ENCODE assay signal across 8 cellular contexts in the genomic region with DNA sequence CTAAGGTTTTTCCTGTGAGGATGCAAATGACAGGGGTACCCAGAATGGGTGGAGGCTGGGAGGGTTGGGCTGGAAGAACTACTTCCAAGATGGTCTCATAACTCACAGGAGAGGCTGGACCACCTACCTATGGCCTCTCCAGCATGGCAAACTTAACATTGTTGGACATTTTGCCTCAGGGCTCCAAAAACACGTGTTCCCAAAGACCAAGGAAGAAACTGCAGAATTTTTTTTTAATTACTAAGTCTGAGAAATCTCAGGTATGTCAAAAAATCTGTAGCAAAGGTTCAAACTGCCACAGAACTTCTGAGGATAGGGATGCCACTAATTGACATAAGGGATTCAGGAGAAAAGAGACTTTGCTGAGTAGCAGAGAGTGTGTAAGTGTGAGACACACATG.
"Had no signal": no experiment of that assay in that cellular context is flagged by ENCODE, and none has a peak within 500 bp of the region (broad histone marks: within the 10 kb centered on the region; RNA-seq: fewer than 3 reads in every experiment).

No MANE protein-coding gene starts in this region.

- DNase-seq: GM23248, GOT3, H7, H9, HCEC 1CT, HFFc6 had no signal

- H3K4me1 ChIP-seq: HAP-1 had no signal

- H3K27ac ChIP-seq: GM23248 had no signal

- H2AFZ ChIP-seq: GM23248, GM23338 had no signal

- H3K4me3 ChIP-seq: GM23248, GM23338, HAP-1 had no signal

- H3K4me2 ChIP-seq: GM23338 had no signal

- H3K9me3 ChIP-seq: HAP-1 had no signal

- H3K36me3 ChIP-seq: HAP-1 had no signal

- H3K9ac ChIP-seq: GM23248 had no signal
